ENCODE assay signal across 1 cellular context in the genomic region with DNA sequence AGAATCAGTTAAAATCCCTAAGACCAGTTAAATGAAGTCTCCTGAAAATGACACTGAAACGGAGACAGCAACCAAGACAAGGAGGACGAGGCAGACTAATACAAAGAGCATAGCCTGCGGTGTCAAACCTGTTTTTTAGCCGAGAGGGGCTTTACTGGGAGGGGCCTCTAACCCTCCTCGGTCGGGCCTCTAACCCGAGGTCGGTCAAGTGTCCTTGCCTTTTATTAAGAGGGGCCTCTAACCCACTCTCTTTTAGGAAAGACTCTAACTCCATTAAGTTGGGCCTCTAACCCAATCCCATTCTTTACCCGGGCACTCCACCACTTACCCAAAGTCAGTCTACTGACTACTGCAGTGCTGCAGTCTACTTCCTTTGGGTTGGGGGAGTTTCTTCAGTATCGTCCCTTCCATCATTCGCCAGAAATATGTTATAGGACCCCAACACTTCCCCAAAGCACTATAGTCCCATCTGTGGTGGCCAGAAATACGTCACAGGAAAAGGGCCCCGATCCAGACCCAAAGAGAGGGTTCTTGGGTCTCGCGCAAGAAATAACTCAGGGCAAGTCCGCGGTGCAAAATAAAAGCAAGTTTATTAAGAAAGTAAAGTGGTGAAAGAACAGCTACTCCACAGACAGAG.
TF ChIP-seq lines count a peak whose summit lies in the region.

No MANE protein-coding gene starts in this region.

TF ChIP-seq in HepG2, 621 proteins besides CTCF, POLR2A, EP300 and RAD21:
- TF ChIP-seq, protein P1, sequence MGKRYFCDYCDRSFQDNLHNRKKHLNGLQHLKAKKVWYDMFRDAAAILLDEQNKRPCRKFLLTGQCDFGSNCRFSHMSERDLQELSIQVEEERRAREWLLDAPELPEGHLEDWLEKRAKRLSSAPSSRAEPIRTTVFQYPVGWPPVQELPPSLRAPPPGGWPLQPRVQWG (CRISPR knock-in tag; IDR thresholded peaks at IDR 0.05; ENCODE audit: borderline replicate concordance, low read depth) = no peak
- TF ChIP-seq CREB1 (IDR thresholded peaks at IDR 0.05) (peak; percentile 27; the same call in 1 of the 2 replicates), CREB1 (CRISPR knock-in tag; IDR thresholded peaks at IDR 0.05) (no peak), ZNF883 (CRISPR knock-in tag; IDR thresholded peaks at IDR 0.05; ENCODE audit: not compliant biosample characterization) (no peak), KMT2A (CRISPR knock-in tag; IDR thresholded peaks at IDR 0.05) (0 out of 2 replicates have a peak, but pooled peaks have one; percentile 10), TAF1 (CRISPR knock-in tag; IDR thresholded peaks at IDR 0.05) (no peak), FOXM1 (CRISPR knock-in tag; IDR thresholded peaks at IDR 0.05) (no peak)
